8 cellular contexts compared by ENCODE assay signal in genomic region chr10:7687228-7687907, GRCh38. TPM values are rescaled to one million over a fixed set of nuclear protein-coding genes. Genes with fewer than 3 reads are reported as not detected.
DNase-seq lines count a peak whose midpoint lies in the region; ATAC-seq, FAIRE-seq and TF ChIP-seq lines count a peak whose summit lies in the region.

No MANE protein-coding gene starts in this region.

- H3K9ac ChIP-seq in H1 (replicated peaks in 1 of 4; ENCODE audit: extremely low read depth in 1 of 4, low read depth in 3 of 4, low read length in 3 of 4), result no peak overlapping the region
- H3K9ac ChIP-seq in mesendoderm (ENCODE audit: low read length), result no peak overlapping the region

- FAIRE-seq in H1 (lab: Jason Lieb, UNC), result peak; percentile 82

- H3K9me3 ChIP-seq in H1 (ENCODE audit: insufficient read depth in 2 of 2, low read depth in 1 of 2, low read length in 1 of 2), result peaks cover 21 to 27% of the 10 kb centered on the region in 2 experiments

- H2AK5ac ChIP-seq in H1 (ENCODE audit: low read depth, low read length) (no peak overlapping the region), mesendoderm (ENCODE audit: low read length) (no peak overlapping the region)

- H2BK20ac ChIP-seq in H1 (ENCODE audit: low read length), result no peak overlapping the region

- peak; percentile 86 to 99 (median 95) for TF ChIP-seq CTCF in H1 (IDR thresholded peaks at IDR 0.05; ENCODE audit: control extremely low read depth in 1 of 3, insufficient read depth in 1 of 3, low read depth in 1 of 3, low read length in 3 of 3)

- H3K4ac ChIP-seq in H1 (replicated peaks; ENCODE audit: insufficient read length, low read depth, low read length) (no peak overlapping the region), mesendoderm (ENCODE audit: low read depth, low read length) (no peak overlapping the region)

- TF ChIP-seq RAD21 in H1 (IDR thresholded peaks at IDR 0.05 in 1 of 2, conservative IDR thresholded peaks at IDR 0.05 in 1 of 2; ENCODE audit: low read depth in 2 of 2, low read length in 2 of 2), result peak; percentile 96 to 98

- POLR2A ChIA-PET in H1 (lab: Charles Lee; ENCODE audit: partially characterized antibody), result interaction anchor here (0.9 kb wide), 1 partner anchor 53 kb away, joined by 3 read pairs; no protein-coding TSS in a partner anchor

- no peak overlapping the region for H2BK12ac ChIP-seq in H1 (ENCODE audit: low read depth, low read length)

- 33% methylated on average over 20 of the region's 20 CpGs; no CpG with 5 or more reads in 1 of the 2 experiments for WGBS in H1 (ENCODE audit: extremely low coverage in 1 of 2, insufficient coverage in 1 of 2, insufficient read length in 1 of 2, insufficient replicate concordance in 2 of 2, low coverage in 1 of 2, low lambda C conversion rate in 2 of 2, missing lambda C conversion rate in 1 of 2), 2 experiments
- no CpG with 5 or more reads among the region's 20 CpGs for WGBS in mesendoderm (ENCODE audit: extremely low coverage, insufficient coverage, low lambda C conversion rate)

- H4K91ac ChIP-seq in H1 (replicated peaks; ENCODE audit: insufficient read length, low read length), result no peak overlapping the region

- no peaks in the 10 kb centered on the region for H3K23me2 ChIP-seq in H1 (ENCODE audit: low read depth, low read length)

- H2AFZ ChIP-seq in H1 (ENCODE audit: low read length), result 0 out of 2 replicates have a peak overlapping the region, but pooled peaks have one; percentile 55

- H3K27ac ChIP-seq in H1 (ENCODE audit: low read depth, low read length) (no peak overlapping the region), mesendoderm (ENCODE audit: low read depth, low read length) (no peak overlapping the region)

- H3K79me1 ChIP-seq in H1 (ENCODE audit: low read depth, low read length) (no peaks in the 10 kb centered on the region), mesendoderm (ENCODE audit: low read length) (no peaks in the 10 kb centered on the region)

- TF ChIP-seq POLR2A in H1 (IDR thresholded peaks at IDR 0.05; ENCODE audit: control extremely low read depth in 1 of 2, low read depth in 2 of 2, low read length in 2 of 2), result no peak

- H3K23ac ChIP-seq in H1 (ENCODE audit: insufficient read length), result no peak overlapping the region
- no peak overlapping the region for H3K23ac ChIP-seq in mesendoderm (ENCODE audit: low read length)

- CTCF ChIA-PET in H1 (lab: Charles Lee; ENCODE audit: partially characterized antibody), result interaction anchor here (0.6 to 6.9 kb wide), 51 partner anchors 10 to 1638 kb away, joined by 3 to 88 read pairs (median 4); partner anchors contain the start of genes ATP5F1C, ITIH5 and KIN

- H2BK120ac ChIP-seq in H1 (replicated peaks; ENCODE audit: low read depth, low read length), result no peak overlapping the region
- no peak overlapping the region for H2BK120ac ChIP-seq in mesendoderm (ENCODE audit: low read depth, low read length)

- H3K4me3 ChIP-seq in H1 (ENCODE audit: extremely low read depth in 1 of 4, insufficient read depth in 2 of 4, low read depth in 3 of 4, low read length in 4 of 4) (no peak overlapping the region), mesendoderm (ENCODE audit: low read length) (no peak overlapping the region)

- H2BK15ac ChIP-seq in H1 (ENCODE audit: low read length) (no peak overlapping the region), mesendoderm (replicated peaks; ENCODE audit: low read depth) (no peak overlapping the region)

- no peak overlapping the region for H4K5ac ChIP-seq in H1 (ENCODE audit: insufficient read length, low read depth, low read length)
- no peak overlapping the region for H4K5ac ChIP-seq in mesendoderm (ENCODE audit: low read length)

- no peaks in the 10 kb centered on the region for H4K20me1 ChIP-seq in H1 (replicated peaks in 1 of 2; ENCODE audit: control insufficient read depth in 1 of 2, insufficient read depth in 2 of 2, low read length in 2 of 2)

- DNase-seq in DMS 273 treated with DMSO at 0.1 percent for 48 hours (lab: John Stamatoyannopoulos, UW) (peak; percentile 77), HS-5 (ENCODE audit: low read depth) (peak; percentile 39), NOMO-1 (lab: John Stamatoyannopoulos, UW; ENCODE audit: unreplicated experiment in 2 of 2) (peak; percentile 87 to 91), H1 (ENCODE audit: low read depth in 1 of 2, low spot score in 2 of 2) (peak; percentile 77 to 80), mesendoderm (peak; percentile 96)
- peak; percentile 82 for DNase-seq in activated CD8-positive, alpha-beta memory T cell treated with anti-CD3 and anti-CD28 coated beads for 24 hours
- peak; percentile 20 to 47 for DNase-seq in stimulated activated CD8-positive, alpha-beta memory T cell treated with anti-CD3 and anti-CD28 coated beads, Interleukin-4, amount 100 ng/mL, for 1 hour (ENCODE audit: low read depth in 2 of 2, low spot score in 1 of 2)

- H3K4me2 ChIP-seq in H1 (ENCODE audit: insufficient read depth in 1 of 2, low read depth in 2 of 2, low read length in 2 of 2) (no peak overlapping the region), mesendoderm (ENCODE audit: low read length) (no peak overlapping the region)

- H2BK5ac ChIP-seq in H1 (ENCODE audit: low read depth, low read length), result no peak overlapping the region
- H2BK5ac ChIP-seq in mesendoderm (ENCODE audit: low read length), result no peak overlapping the region

- no peaks in the 10 kb centered on the region for H3K27me3 ChIP-seq in H1 (replicated peaks in 1 of 4; ENCODE audit: control insufficient read depth in 3 of 4, extremely low read depth in 1 of 4, insufficient read depth in 3 of 4, low read length in 3 of 4)
- H3K27me3 ChIP-seq in mesendoderm (ENCODE audit: insufficient read depth, low read length, poor library complexity), result no peaks in the 10 kb centered on the region

- H3K36me3 ChIP-seq in H1 (ENCODE audit: control insufficient read depth in 2 of 4, insufficient read depth in 4 of 4, low read length in 3 of 4) (no peaks in the 10 kb centered on the region), mesendoderm (ENCODE audit: control insufficient read depth, insufficient read depth, low read length) (no peaks in the 10 kb centered on the region)

- H3K18ac ChIP-seq in H1 (ENCODE audit: extremely low read depth, low read length) (no peak overlapping the region), mesendoderm (ENCODE audit: low read length) (no peak overlapping the region)

- peak; percentile 94 for ATAC-seq in GM21423 (IDR thresholded peaks at IDR 0.05; ENCODE audit: unreplicated experiment)

- peak in 1 of 2 experiments; percentile 22; a peak in 1 of 3 replicates for TF ChIP-seq EP300 in H1 (IDR thresholded peaks at IDR 0.05; ENCODE audit: borderline replicate concordance in 1 of 2, low read depth in 2 of 2, low read length in 2 of 2)

- H4K8ac ChIP-seq in H1 (ENCODE audit: extremely low read depth, insufficient read depth, low read length) (no peak overlapping the region; the same call in 1 of the 2 replicates), mesendoderm (ENCODE audit: low read depth, low read length) (no peak overlapping the region)

- H3K56ac ChIP-seq in H1 (replicated peaks; ENCODE audit: insufficient read length, low read depth, low read length), result no peak overlapping the region
- no peak overlapping the region for H3K56ac ChIP-seq in mesendoderm (ENCODE audit: low read length)

- no peak overlapping the region for H3K14ac ChIP-seq in H1 (ENCODE audit: insufficient read length)

- H3K79me2 ChIP-seq in H1 (ENCODE audit: control insufficient read depth in 1 of 2, insufficient read depth in 2 of 2, low read length in 2 of 2), result no peaks in the 10 kb centered on the region
- no peaks in the 10 kb centered on the region for H3K79me2 ChIP-seq in mesendoderm (ENCODE audit: control insufficient read depth, insufficient read depth, low read length)

- H3K4me1 ChIP-seq in H1 (replicated peaks in 1 of 4; ENCODE audit: control insufficient read depth in 3 of 4, insufficient read depth in 4 of 4, low read length in 3 of 4), result no peaks in the 10 kb centered on the region
- H3K4me1 ChIP-seq in mesendoderm (ENCODE audit: control insufficient read depth, low read depth, low read length), result no peaks in the 10 kb centered on the region

TF ChIP-seq in H1, 55 proteins besides CTCF, POLR2A, EP300 and RAD21 (continues in another document):
- TF ChIP-seq GABPA (IDR thresholded peaks at IDR 0.05; ENCODE audit: borderline replicate concordance, insufficient read depth, low read length) (no peak), POLR2AphosphoS5 (IDR thresholded peaks at IDR 0.05; ENCODE audit: low read depth, low read length) (no peak), CEBPB (IDR thresholded peaks at IDR 0.05; ENCODE audit: low read depth, low read length) (peak; percentile 63), RXRA (IDR thresholded peaks at IDR 0.05; ENCODE audit: insufficient read depth, low read depth, low read length) (no peak), NRF1 (IDR thresholded peaks at IDR 0.05; ENCODE audit: low read depth, low read length) (no peak), SP1 (IDR thresholded peaks at IDR 0.05; ENCODE audit: low read depth, low read length) (0 out of 2 replicates have a peak, but pooled peaks have one; percentile 20), YY1 (IDR thresholded peaks at IDR 0.05; ENCODE audit: low read depth, low read length) (peak; percentile 73; the same call in 1 of the 2 replicates), SIN3A (conservative IDR thresholded peaks at IDR 0.05 in 1 of 2, IDR thresholded peaks at IDR 0.05 in 1 of 2; ENCODE audit: low read depth in 1 of 2, low read length in 2 of 2) (0 out of 4 replicates have a peak, but pooled peaks of 1 of the 2 experiments have one; percentile 24)

RNA-seq across cellular contexts. Expression of gene ITIH2, which starts 15.7 kb away (rescaled TPM):
- not detected in 2 replicates for total RNA-seq in H1 (2021; fragmentation: NEBNext Ultra II Directional; extraction: Animal tissue kit (Norgen Biotek cat#: 25700))
- not detected in 2 replicates for polyA plus RNA-seq in H1 (2011; rRNA removed)
- 0.13 TPM for polyA plus RNA-seq in H1 (2011; cell fraction: cytosol; rRNA removed)
- not detected for polyA plus RNA-seq in H1 (2011; cell fraction: nucleus; rRNA removed)
- not detected in 4 replicates for polyA plus RNA-seq in H1 (2012, experiment 1 of 2)
- not detected for polyA plus RNA-seq in H1 (2012, experiment 2 of 2)
- polyA plus RNA-seq in H1 (2013, experiment 1 of 2), result not detected
- polyA plus RNA-seq in H1 (2013, experiment 2 of 2), result not detected
- not detected in 2 replicates for polyA minus RNA-seq in H1 (2011; rRNA and poly(A)+ RNA removed)
- polyA minus RNA-seq in H1 (2011; cell fraction: cytosol; rRNA and poly(A)+ RNA removed), result not detected
- not detected for polyA minus RNA-seq in H1 (2011; cell fraction: nucleus; rRNA and poly(A)+ RNA removed)
- polyA plus RNA-seq in mesendoderm (2013, experiment 1 of 2), result not detected
- polyA plus RNA-seq in mesendoderm (2013, experiment 2 of 2), result not detected

RNA-seq across cellular contexts. Expression of gene ITIH5, which starts 20.6 kb away (rescaled TPM):
- total RNA-seq in H1 (2021; fragmentation: NEBNext Ultra II Directional; extraction: Animal tissue kit (Norgen Biotek cat#: 25700)), result 7.6 and 9.8 TPM in 2 replicates
- polyA plus RNA-seq in H1 (2011; rRNA removed), result 5.8 and 6.5 TPM in 2 replicates
- polyA plus RNA-seq in H1 (2011; cell fraction: cytosol; rRNA removed), result 6.3 TPM
- 10.2 TPM for polyA plus RNA-seq in H1 (2011; cell fraction: nucleus; rRNA removed)
- 5.3 to 6.6 TPM (median 5.6 TPM) in 4 replicates for polyA plus RNA-seq in H1 (2012, experiment 1 of 2)
- 1.4 TPM for polyA plus RNA-seq in H1 (2012, experiment 2 of 2)
- polyA plus RNA-seq in H1 (2013, experiment 1 of 2), result 10.6 TPM
- 11.8 TPM for polyA plus RNA-seq in H1 (2013, experiment 2 of 2)
- 8.4 and 8.7 TPM in 2 replicates for polyA minus RNA-seq in H1 (2011; rRNA and poly(A)+ RNA removed)
- polyA minus RNA-seq in H1 (2011; cell fraction: cytosol; rRNA and poly(A)+ RNA removed), result 3.1 TPM
- 5.8 TPM for polyA minus RNA-seq in H1 (2011; cell fraction: nucleus; rRNA and poly(A)+ RNA removed)
- polyA plus RNA-seq in mesendoderm (2013, experiment 1 of 2), result 1.3 TPM
- 1.2 TPM for polyA plus RNA-seq in mesendoderm (2013, experiment 2 of 2)

Comparison
In these comparisons a context has a peak if more than half of its experiments do, and no peak if none do; other contexts are left out.
1. DNase-seq: peak in every context shown above with its lines; median percentile 96 in mesendoderm; 89 in NOMO-1; 82 in activated CD8-positive, alpha-beta memory T cell treated with anti-CD3 and anti-CD28 coated beads for 24 hours; 78 in H1; 77 in DMS 273 treated with DMSO at 0.1 percent for 48 hours; 39 in HS-5; 34 in stimulated activated CD8-positive, alpha-beta memory T cell treated with anti-CD3 and anti-CD28 coated beads, Interleukin-4, amount 100 ng/mL, for 1 hour.